ENCODE assay signal across 8 cellular contexts in genomic region chr15:74460903-74461846, GRCh38. TPM values are rescaled to one million over a fixed set of nuclear protein-coding genes. Genes with fewer than 3 reads are reported as not detected.
A peak's percentile ranks its signal among the peaks of the same experiment; 100 is the strongest.
DNase-seq lines count a peak whose midpoint lies in the region; ATAC-seq and TF ChIP-seq lines count a peak whose summit lies in the region.

Gene UBL7, minus strand, starts transcription at chr15:74461160. Its CDS starts 2,293 bp downstream, at chr15:74458867.

- H3K27ac Mint-ChIP-seq in effector memory CD8-positive, alpha-beta T cell, result peak within 1 kb of the TSS; percentile 87 to 88
- peak within 1 kb of the TSS; percentile 62 for H3K27ac Mint-ChIP-seq in memory B cell

- H3K27me3 Mint-ChIP-seq in effector memory CD8-positive, alpha-beta T cell, result no peaks in the 10 kb centered on the region
- H3K27me3 Mint-ChIP-seq in memory B cell, result no peaks in the 10 kb centered on the region

- DNase-seq in COR-L47 (lab: John Stamatoyannopoulos, UW) (peak; percentile 98), GM20000 (ENCODE audit: low spot score) (peak; percentile 93), HT1080 (ENCODE audit: low read depth) (peak; percentile 99), NOMO-1 treated with DMSO at 0.1 percent for 48 hours (lab: John Stamatoyannopoulos, UW; ENCODE audit: unreplicated experiment) (peak; percentile 97), memory B cell (ENCODE audit: low spot score in 2 of 2) (peak; percentile 87 to 90)
- peak; percentile 95 for DNase-seq in activated CD8-positive, alpha-beta memory T cell treated with anti-CD3 and anti-CD28 coated beads for 4 hours (ENCODE audit: low read depth in 2 of 2)
- DNase-seq in effector memory CD8-positive, alpha-beta T cell, result peak; percentile 91 to 94 (median 92)
- peak; percentile 95 for DNase-seq in stimulated activated CD8-positive, alpha-beta memory T cell treated with anti-CD3 and anti-CD28 coated beads, Interleukin-12 subunit alpha, Interleukin-12 subunit beta, amount 100 ng/mL, for 24 hours (ENCODE audit: extremely low read depth)

- H3K4me3 Mint-ChIP-seq in effector memory CD8-positive, alpha-beta T cell, result peak within 1 kb of the TSS; percentile 92 to 98
- peak within 1 kb of the TSS; percentile 68 for H3K4me3 Mint-ChIP-seq in memory B cell

- no peak for TF ChIP-seq CTCF in GM20000 (IDR thresholded peaks at IDR 0.05; ENCODE audit: extremely low read depth, missing control alignments)

- no peaks in the 10 kb centered on the region for H3K9me3 Mint-ChIP-seq in effector memory CD8-positive, alpha-beta T cell
- H3K9me3 Mint-ChIP-seq in memory B cell, result no peaks in the 10 kb centered on the region

- peaks cover 24 to 37% of the 10 kb centered on the region in 2 donors for H3K4me1 Mint-ChIP-seq in effector memory CD8-positive, alpha-beta T cell (ENCODE audit: low read depth in 2 of 2)
- H3K4me1 Mint-ChIP-seq in memory B cell, result peaks cover 35% of the 10 kb centered on the region

- H3K36me3 Mint-ChIP-seq in effector memory CD8-positive, alpha-beta T cell (ENCODE audit: insufficient read depth), result peaks cover 21% of the 10 kb centered on the region
- peaks cover 14% of the 10 kb centered on the region for H3K36me3 Mint-ChIP-seq in memory B cell

- ATAC-seq in effector memory CD8-positive, alpha-beta T cell (replicated peaks), result peak; percentile 98
- peak; percentile 93 for ATAC-seq in memory B cell (ENCODE audit: low read depth)

RNA-seq across cellular contexts. Expression of gene UBL7, which starts in this region (rescaled TPM):
- total RNA-seq in HT1080 (2014; rRNA removed; shearing (Covaris generic)), result 160 and 187 TPM in 2 replicates
- 136 and 139 TPM in 2 replicates for polyA plus RNA-seq in HT1080 (2015; cell fraction: cytosol; rRNA removed)
- polyA plus RNA-seq in HT1080 (2015; cell fraction: nucleus; rRNA removed), result 72.8 and 74.4 TPM in 2 replicates

Comparison
In these comparisons a context has a peak if more than half of its experiments do, and no peak if none do; other contexts are left out.
1. Peak in every context shown above with its lines: DNase-seq and ATAC-seq.